ENCODE assay signal across 20 cellular contexts in genomic region chr10:125708971-125709503, GRCh38. TPM values are rescaled to one million over a fixed set of nuclear protein-coding genes. Genes with fewer than 3 reads are reported as not detected.
A peak's percentile ranks its signal among the peaks of the same experiment; 100 is the strongest.
DNase-seq lines count a peak whose midpoint lies in the region; ATAC-seq and TF ChIP-seq lines count a peak whose summit lies in the region.
"Had no signal": no experiment of that assay in that cellular context is flagged by ENCODE, and none has a peak within 500 bp of the region (broad histone marks: within the 10 kb centered on the region; RNA-seq: fewer than 3 reads in every experiment).

No MANE protein-coding gene starts in this region.

- ATAC-seq in GM21423 (IDR thresholded peaks at IDR 0.05; ENCODE audit: unreplicated experiment) (peak; percentile 62), HG03135 (IDR thresholded peaks at IDR 0.05; ENCODE audit: unreplicated experiment) (peak; percentile 47)
- ATAC-seq: effector memory CD8-positive, alpha-beta T cell; sciatic nerve had no signal

- no peak for TF ChIP-seq CTCF in WERI-Rb-1 (IDR thresholded peaks at IDR 0.05; ENCODE audit: low read depth, low read length)

- in situ Hi-C loops in G401 (cut with HindIII; ENCODE audit: low sequenced_read_pairs) = no loop called here

- no peaks in the 10 kb centered on the region for H3K27me3 ChIP-seq in WERI-Rb-1 (ENCODE audit: insufficient read depth, low read depth, severe bottlenecking)

- DNase-seq in G401 (ENCODE audit: low spot score) = peak; percentile 54
- DNase-seq in iPS-NIHi7 (ENCODE audit: extremely low spot score) = peak; percentile 25
- DNase-seq in HuH-7 (ENCODE audit: low spot score) = no peak
- no peak for DNase-seq in WERI-Rb-1
- DNase-seq in NCI-H146 treated with DMSO at 0.1 percent for 48 hours (lab: John Stamatoyannopoulos, UW; ENCODE audit: unreplicated experiment) = no peak
- DNase-seq in NCI-H2227 treated with DMSO at 0.1 percent for 48 hours (lab: John Stamatoyannopoulos, UW) = no peak
- DNase-seq: activated effector memory CD4-positive, alpha-beta T cell treated with anti-CD3 and anti-CD28 coated beads, Interleukin-2, amount 50 U/mL, for 16 hours; amniotic stem cell; CD4-positive, CD25-positive, alpha-beta regulatory T cell; DMS79 treated with DMSO at 0.1 percent for 48 hours; effector memory CD8-positive, alpha-beta T cell; hippocampal formation; NCI-H2171; NCI-H748 treated with DMSO at 0.1 percent for 48 hours; occipital lobe; PC-9; T-helper 9 cell had no signal

- H3K9me3 ChIP-seq in WERI-Rb-1 (ENCODE audit: severe bottlenecking) = no peaks in the 10 kb centered on the region

- no peak overlapping the region for H3K27ac ChIP-seq in WERI-Rb-1
- H3K27ac ChIP-seq: PC-9 had no signal

- H3K4me3 ChIP-seq in WERI-Rb-1 (ENCODE audit: low read depth, low read length) = no peak overlapping the region
- H3K4me3 ChIP-seq: PC-9 had no signal

- H3K36me3 ChIP-seq in WERI-Rb-1 = no peaks in the 10 kb centered on the region

RNA-seq across cellular contexts. Expression of gene EDRF1, which starts 10.5 kb away (rescaled TPM):
- total RNA-seq in G401 (2014; rRNA removed; shearing (Covaris generic)) = 31.0 and 31.1 TPM in 2 replicates

RNA-seq across cellular contexts. Expression of gene TEX36, which starts 26.1 kb away (rescaled TPM):
- not detected in 2 replicates for total RNA-seq in G401 (2014; rRNA removed; shearing (Covaris generic))
- total RNA-seq: CD4-positive, CD25-positive, alpha-beta regulatory T cell; occipital lobe; sciatic nerve had no signal

Comparison
In these comparisons a context has a peak if more than half of its experiments do, and no peak if none do; other contexts are left out.
1. DNase-seq: peak in G401 (single experiment) and iPS-NIHi7 (single experiment); none in HuH-7 (single experiment), WERI-Rb-1 (single experiment), NCI-H146 treated with DMSO at 0.1 percent for 48 hours (single experiment) and NCI-H2227 treated with DMSO at 0.1 percent for 48 hours (single experiment).